In genomic region chr14:24179961-24180726, GRCh38 we compare ENCODE assay signal across 11 cellular contexts. TPM values are rescaled to one million over a fixed set of nuclear protein-coding genes. Genes with fewer than 3 reads are reported as not detected.
DNase-seq lines count a peak whose midpoint lies in the region; ATAC-seq and TF ChIP-seq lines count a peak whose summit lies in the region.
"Had no signal": no experiment of that assay in that cellular context is flagged by ENCODE, and none has a peak within 500 bp of the region (broad histone marks: within the 10 kb centered on the region; RNA-seq: fewer than 3 reads in every experiment).

No MANE protein-coding gene starts in this region.

- no peaks in the 10 kb centered on the region for H3K9me3 ChIP-seq in uterus

- H3K27me3 Mint-ChIP-seq in activated naive CD4-positive, alpha-beta T cell treated with anti-CD3 and anti-CD28 coated beads for 36 hours (ENCODE audit: low read depth) = no peaks in the 10 kb centered on the region
- H3K27me3 Mint-ChIP-seq: stimulated activated naive CD8-positive, alpha-beta T cell treated with anti-CD3 and anti-CD28 coated beads, Interleukin-15, amount 100 ng/mL, for 72 hours had no signal

- peaks cover 20% of the 10 kb centered on the region for H3K36me3 Mint-ChIP-seq in activated naive CD4-positive, alpha-beta T cell treated with anti-CD3 and anti-CD28 coated beads for 36 hours (ENCODE audit: low read depth)

- peak; percentile 76 for ATAC-seq in left lobe of liver
- ATAC-seq: stimulated activated naive CD8-positive, alpha-beta T cell treated with anti-CD3 and anti-CD28 coated beads, Interleukin-15, amount 100 ng/mL, for 72 hours had no signal

- CTCF ChIA-PET in activated naive CD4-positive, alpha-beta T cell treated with anti-CD3 and anti-CD28 coated beads for 36 hours (lab: Charles Lee) = interaction anchor here (0.8 to 1.4 kb wide), 4 partner anchors 11 to 122 kb away, joined by 3 to 5 read pairs (median 3); partner anchors contain the start of gene IRF9

- H3K36me3 ChIP-seq in uterus = no peaks in the 10 kb centered on the region

- no peaks in the 10 kb centered on the region for H3K4me1 Mint-ChIP-seq in activated naive CD4-positive, alpha-beta T cell treated with anti-CD3 and anti-CD28 coated beads for 36 hours (ENCODE audit: low read depth)

- no peak overlapping the region for H3K4me3 ChIP-seq in uterus

- no peaks in the 10 kb centered on the region for H3K27me3 ChIP-seq in uterus

- peak overlapping the region; percentile 22 for H3K27ac Mint-ChIP-seq in activated naive CD4-positive, alpha-beta T cell treated with anti-CD3 and anti-CD28 coated beads for 36 hours

- H3K27ac ChIP-seq in caudate nucleus (ENCODE audit: low read depth, low read length) (peak overlapping the region; percentile 79), uterus (peak overlapping the region; percentile 78 to 79)

- no peaks in the 10 kb centered on the region for H3K9me3 Mint-ChIP-seq in activated naive CD4-positive, alpha-beta T cell treated with anti-CD3 and anti-CD28 coated beads for 36 hours
- H3K9me3 Mint-ChIP-seq: stimulated activated naive CD8-positive, alpha-beta T cell treated with anti-CD3 and anti-CD28 coated beads, Interleukin-15, amount 100 ng/mL, for 72 hours had no signal

- intact Hi-C loops in activated naive CD4-positive, alpha-beta T cell treated with anti-CD3 and anti-CD28 coated beads for 36 hours (cut with micrococcal nuclease) = no loop called here
- intact Hi-C loops in uterus (cut with DNase I; ENCODE audit: low total_unique reads) = no loop called here

- no peaks in the 10 kb centered on the region for H3K4me1 ChIP-seq in uterus

- no peak for DNase-seq in activated naive CD4-positive, alpha-beta T cell treated with anti-CD3 and anti-CD28 coated beads for 36 hours
- no peak for DNase-seq in activated naive CD4-positive, alpha-beta T cell treated with Interleukin-2 at 50 U/mL for 16 hours
- DNase-seq in caudate nucleus (lab: John Stamatoyannopoulos, UW) (peak in 6 of 61 donors; percentile 12 to 58 (median 19)), left lobe of liver (ENCODE audit: low spot score) (peak; percentile 84), uterus (peak in 1 of 2 donors; percentile 42), AML-193 (lab: John Stamatoyannopoulos, UW) (no peak), NCI-H774 (lab: John Stamatoyannopoulos, UW) (no peak)
- DNase-seq in central memory CD4-positive, alpha-beta T cell = no peak
- DNase-seq: activated CD4-positive, alpha-beta T cell treated with anti-CD3 and anti-CD28 coated beads for 1 hour; stimulated activated naive CD8-positive, alpha-beta T cell treated with anti-CD3 and anti-CD28 coated beads, Interleukin-15, amount 100 ng/mL, for 72 hours had no signal

- H3K4me3 Mint-ChIP-seq in activated naive CD4-positive, alpha-beta T cell treated with anti-CD3 and anti-CD28 coated beads for 36 hours = no peak overlapping the region
- H3K4me3 Mint-ChIP-seq: stimulated activated naive CD8-positive, alpha-beta T cell treated with anti-CD3 and anti-CD28 coated beads, Interleukin-15, amount 100 ng/mL, for 72 hours had no signal

- no peak for TF ChIP-seq CTCF in uterus (IDR thresholded peaks at IDR 0.05)

- TF ChIP-seq POLR2A in uterus (IDR thresholded peaks at IDR 0.05) = no peak

RNA-seq across cellular contexts. Expression of gene REC8, which starts 8.3 kb away (rescaled TPM):
- 10 to 100 TPM; 19.3 to 22.3 TPM for total RNA-seq in activated naive CD4-positive, alpha-beta T cell treated with anti-CD3 and anti-CD28 coated beads for 36 hours
- total RNA-seq in left lobe of liver = 2.6 TPM
- 10 to 100 TPM in 3 of 4 donors, 1 to 10 TPM in 1; 9.5 to 54.3 (median 42.1) TPM for total RNA-seq in uterus
- total RNA-seq: Daoy had no signal

RNA-seq across cellular contexts. Expression of gene IPO4, which starts 8.5 kb away (rescaled TPM):
- 10 to 100 TPM; 64.2 to 74.5 TPM for total RNA-seq in activated naive CD4-positive, alpha-beta T cell treated with anti-CD3 and anti-CD28 coated beads for 36 hours
- total RNA-seq in left lobe of liver (20.2 TPM), uterus (10 to 100 TPM in 3 of 4 donors, 1 to 10 TPM in 1; 3.1 to 33.7 (median 29.6) TPM)

RNA-seq across cellular contexts. Expression of gene TM9SF1, which starts 15.1 kb away (rescaled TPM):
- 10 to 100 TPM; 14.7 to 15.1 TPM for total RNA-seq in activated naive CD4-positive, alpha-beta T cell treated with anti-CD3 and anti-CD28 coated beads for 36 hours
- total RNA-seq in left lobe of liver (47.1 TPM), uterus (10 to 100 TPM; 31.2 to 79.8 (median 52.4) TPM)

RNA-seq across cellular contexts. Expression of gene IRF9, which starts 19.1 kb away (rescaled TPM):
- total RNA-seq in activated naive CD4-positive, alpha-beta T cell treated with anti-CD3 and anti-CD28 coated beads for 36 hours = 100 to 1,000 TPM; 202 to 212 TPM
- total RNA-seq in left lobe of liver (25.1 TPM), uterus (100 to 1,000 TPM in 1 of 4 donors, 10 to 100 TPM in 3; 33.2 to 205 (median 67.2) TPM)

RNA-seq across cellular contexts. Expression of gene TSSK4, which starts 25.4 kb away (rescaled TPM):
- total RNA-seq in activated naive CD4-positive, alpha-beta T cell treated with anti-CD3 and anti-CD28 coated beads for 36 hours = not detected
- 0.35 TPM for total RNA-seq in left lobe of liver
- total RNA-seq in uterus = under 1 TPM in 1 of 4 donors, not detected in 3; 0.98 TPM
- total RNA-seq: Daoy had no signal
